ENCODE assay signal across 8 cellular contexts in genomic region chr9:98090674-98091073, GRCh38. TPM values are rescaled to one million over a fixed set of nuclear protein-coding genes. Genes with fewer than 3 reads are reported as not detected.
DNase-seq lines count a peak whose midpoint lies in the region; ATAC-seq and TF ChIP-seq lines count a peak whose summit lies in the region.
"Not testable (repeated sequence)": the region's sequence is repeated elsewhere in the genome, so short reads cannot be mapped to it uniquely, and the experiment has no call there.

No MANE protein-coding gene starts in this region.

- POLR2A ChIA-PET in CD4-positive, alpha-beta memory T cell (lab: Charles Lee; ENCODE audit: partially characterized antibody): interaction anchor here (2.1 kb wide), 1 partner anchor 28 kb away, joined by 8 read pairs; the partner anchor contains the start of gene TRIM14

- intact Hi-C loops in CD4-positive, alpha-beta memory T cell (cut with micrococcal nuclease): not testable (repeated sequence)

- H3K4me1 ChIP-seq in CD4-positive, alpha-beta memory T cell (ENCODE audit: insufficient read depth, low read length): peaks cover 22% of the 10 kb centered on the region
- peaks cover 41% of the 10 kb centered on the region for H3K4me1 ChIP-seq in HUES64 (ENCODE audit: insufficient read depth, low read length)

- not testable (repeated sequence) for H3K27me3 ChIP-seq in CD4-positive, alpha-beta memory T cell (ENCODE audit: insufficient read depth, low read length); HUES64 (ENCODE audit: insufficient read depth, low read length)

- not testable (repeated sequence) for H3K9me3 ChIP-seq in CD4-positive, alpha-beta memory T cell (ENCODE audit: control insufficient read depth in 1 of 2, low read length in 2 of 2); HUES64 (ENCODE audit: insufficient read depth, low read depth, low read length); T-helper 17 cell (ENCODE audit: control insufficient read depth, low read length, poor library complexity, severe bottlenecking)

- peaks cover 28 to 64% (median 47%) of the 10 kb centered on the region in 4 donors for H3K4me1 Mint-ChIP-seq in CD4-positive, alpha-beta memory T cell
- peaks cover 47% of the 10 kb centered on the region for H3K4me1 Mint-ChIP-seq in T-helper 17 cell
- H3K4me1 Mint-ChIP-seq in type B pancreatic cell (ENCODE audit: unreplicated experiment): peaks cover 11% of the 10 kb centered on the region

- not testable (repeated sequence) for H3K27ac ChIP-seq in CD4-positive, alpha-beta memory T cell (ENCODE audit: low read depth, low read length); HUES64 (ENCODE audit: low read depth, low read length)

- ATAC-seq in T-helper 17 cell: not testable (repeated sequence)

- in situ Hi-C loops in astrocyte of the cerebellum (cut with HindIII; ENCODE audit: low sequenced_read_pairs): not testable (repeated sequence)

- not testable (repeated sequence) for H3K9ac ChIP-seq in HUES64 (ENCODE audit: low read depth, low read length)

- H3K4me3 Mint-ChIP-seq in CD4-positive, alpha-beta memory T cell; T-helper 17 cell; type B pancreatic cell: not testable (repeated sequence)

- DNase-seq in CD4-positive, alpha-beta memory T cell; T-helper 17 cell; astrocyte of the cerebellum (ENCODE audit: low read depth); fibroblast of mammary gland (ENCODE audit: low read depth); type B pancreatic cell (ENCODE audit: extremely low spot score, unreplicated experiment): not testable (repeated sequence)
- peak; percentile 73 for DNase-seq in iPS-NIHi7 (ENCODE audit: extremely low spot score)

- H3K27me3 Mint-ChIP-seq in CD4-positive, alpha-beta memory T cell; T-helper 17 cell; type B pancreatic cell: not testable (repeated sequence)

- not testable (repeated sequence) for H3K4me3 ChIP-seq in CD4-positive, alpha-beta memory T cell (ENCODE audit: low read length in 2 of 2); astrocyte of the cerebellum (ENCODE audit: low read depth, low read length); fibroblast of mammary gland (ENCODE audit: control insufficient read depth, low read depth, low read length)
- H3K4me3 ChIP-seq in HUES64 (ENCODE audit: low read length): peak overlapping the region; percentile 1; the same call in 1 of the 2 replicates

- not testable (repeated sequence) for H3K9me3 Mint-ChIP-seq in CD4-positive, alpha-beta memory T cell; type B pancreatic cell

- CTCF ChIA-PET in CD4-positive, alpha-beta memory T cell (lab: Charles Lee; ENCODE audit: partially characterized antibody): interaction anchor here (0.6 to 1.5 kb wide), 5 partner anchors 16 to 201 kb away, joined by 3 to 4 read pairs (median 3); no protein-coding TSS in a partner anchor

- H3K27ac Mint-ChIP-seq in CD4-positive, alpha-beta memory T cell: peak overlapping the region in 5 of 7 donors; percentile 25 to 85 (median 54)
- H3K27ac Mint-ChIP-seq in T-helper 17 cell: peak overlapping the region; percentile 95
- H3K27ac Mint-ChIP-seq in type B pancreatic cell: not testable (repeated sequence)

- 31% methylated on average over 3 of the region's 3 CpGs for WGBS in HUES64

- peaks cover 60 to 69% of the 10 kb centered on the region in 2 donors for H3K36me3 Mint-ChIP-seq in CD4-positive, alpha-beta memory T cell
- H3K36me3 Mint-ChIP-seq in T-helper 17 cell (ENCODE audit: low read depth): peaks cover 24% of the 10 kb centered on the region
- not testable (repeated sequence) for H3K36me3 Mint-ChIP-seq in type B pancreatic cell

- TF ChIP-seq CTCF in GM12872 (IDR thresholded peaks at IDR 0.05; ENCODE audit: insufficient read depth, low read depth, low read length) (peak; percentile 18; the same call in 1 of the 3 replicates), astrocyte of the cerebellum (IDR thresholded peaks at IDR 0.05; ENCODE audit: low read depth, low read length, missing control alignments) (peak; percentile 7), fibroblast of mammary gland (conservative IDR thresholded peaks at IDR 0.05; ENCODE audit: control insufficient read depth, insufficient read depth, low read depth, low read length) (peak; percentile 7), type B pancreatic cell (conservative IDR thresholded peaks at IDR 0.05) (peak; percentile 52)

- peaks cover 42% of the 10 kb centered on the region for H3K36me3 ChIP-seq in CD4-positive, alpha-beta memory T cell (ENCODE audit: insufficient read depth, low read length)
- not testable (repeated sequence) for H3K36me3 ChIP-seq in HUES64 (ENCODE audit: insufficient read depth, low read length)

RNA-seq across cellular contexts. Expression of gene TRIM14, which starts 28.3 kb away (rescaled TPM):
- total RNA-seq in CD4-positive, alpha-beta memory T cell: 10 to 100 TPM; 86.1 to 86.2 TPM
- polyA plus RNA-seq in CD4-positive, alpha-beta memory T cell: 10 to 100 TPM; 41.4 to 84.7 TPM
- polyA plus RNA-seq in HUES64 (2013, experiment 1 of 2): 11.3 TPM
- 12.0 TPM for polyA plus RNA-seq in HUES64 (2013, experiment 2 of 2)
- total RNA-seq in T-helper 17 cell (10 to 100 TPM; 63.8 to 64.6 TPM), type B pancreatic cell (ENCODE audit: low replicate concordance) (9.9 and 18.8 TPM in 2 replicates)

RNA-seq across cellular contexts. Expression of gene NANS, which starts 34.1 kb away (rescaled TPM):
- total RNA-seq in CD4-positive, alpha-beta memory T cell: 10 to 100 TPM; 22.1 to 23.2 TPM
- polyA plus RNA-seq in CD4-positive, alpha-beta memory T cell: 10 to 100 TPM; 34.6 to 55.3 TPM
- 50.1 TPM for polyA plus RNA-seq in HUES64 (2013, experiment 1 of 2)
- 53.4 TPM for polyA plus RNA-seq in HUES64 (2013, experiment 2 of 2)
- total RNA-seq in T-helper 17 cell (10 to 100 TPM; 38.1 to 44.9 TPM), type B pancreatic cell (ENCODE audit: low replicate concordance) (44.6 and 48.1 TPM in 2 replicates)
